In genomic region chr1:23558872-23559135, GRCh38 we compare ENCODE assay signal across 8 cellular contexts. TPM values are rescaled to one million over a fixed set of nuclear protein-coding genes. Genes with fewer than 3 reads are reported as not detected.
A peak's percentile ranks its signal among the peaks of the same experiment; 100 is the strongest.
DNase-seq lines count a peak whose midpoint lies in the region; ATAC-seq, FAIRE-seq and TF ChIP-seq lines count a peak whose summit lies in the region.

No MANE protein-coding gene starts in this region.

- no peaks in the 10 kb centered on the region for H3K9me3 ChIP-seq in kidney (ENCODE audit: control insufficient read depth in 1 of 2, low read length in 2 of 2)
- no peaks in the 10 kb centered on the region for H3K9me3 ChIP-seq in testis

- peak overlapping the region; percentile 61 to 91 for H3K9ac ChIP-seq in kidney (ENCODE audit: low read length in 2 of 2)

- H3K4me1 ChIP-seq in kidney (ENCODE audit: control insufficient read depth in 1 of 2, insufficient read depth in 1 of 2, low read depth in 1 of 2, low read length in 2 of 2) (peaks cover 17 to 33% of the 10 kb centered on the region in 2 donors), testis (peaks cover 43% of the 10 kb centered on the region)

- TF ChIP-seq CTCF in kidney (IDR thresholded peaks at IDR 0.05; ENCODE audit: borderline replicate concordance, extremely low read depth, insufficient read depth): no peak
- no peak for TF ChIP-seq CTCF in testis (IDR thresholded peaks at IDR 0.05)

- peaks cover 81% of the 10 kb centered on the region for H3K4me1 Mint-ChIP-seq in activated CD4-positive, alpha-beta T cell treated with anti-CD3 and anti-CD28 coated beads, Interleukin-2, amount 10 ng/mL, durations not matched to agents 7 days and 5 days

- H3K36me3 ChIP-seq in kidney (ENCODE audit: control insufficient read depth in 1 of 2, insufficient read depth in 2 of 2, low read length in 2 of 2): peaks cover 0 to 8% of the 10 kb centered on the region in 2 donors
- no peaks in the 10 kb centered on the region for H3K36me3 ChIP-seq in testis (ENCODE audit: low read depth, missing control alignments)

- CTCF ChIA-PET in activated CD4-positive, alpha-beta T cell treated with anti-CD3 and anti-CD28 coated beads, Interleukin-2, amount 10 ng/mL, durations not matched to agents 7 days and 5 days (lab: Charles Lee): interaction anchor here (1.5 to 3.9 kb wide), 7 partner anchors 14 to 79 kb away, joined by 4 to 21 read pairs (median 5); no protein-coding TSS in a partner anchor

- peak overlapping the region; percentile 86 to 95 for H3K27ac ChIP-seq in kidney (ENCODE audit: low read depth in 2 of 2, low read length in 2 of 2)
- peak overlapping the region; percentile 64 to 88 for H3K27ac ChIP-seq in testis

- 20 to 25% methylated on average over 14 of the region's 14 CpGs for WGBS in testis, 2 donors

- H3K4me3 ChIP-seq in kidney (ENCODE audit: low read length in 2 of 2) (peak overlapping the region; percentile 82), testis (peak overlapping the region; percentile 55 to 65)

- H3K27me3 Mint-ChIP-seq in activated CD4-positive, alpha-beta T cell treated with anti-CD3 and anti-CD28 coated beads, Interleukin-2, amount 10 ng/mL, durations not matched to agents 7 days and 5 days: peaks cover 29% of the 10 kb centered on the region

- no peaks in the 10 kb centered on the region for H3K27me3 ChIP-seq in testis

- POLR2A ChIA-PET in activated CD4-positive, alpha-beta T cell treated with anti-CD3 and anti-CD28 coated beads, Interleukin-2, amount 10 ng/mL, durations not matched to agents 7 days and 5 days (lab: Charles Lee): interaction anchor here (0.6 to 3.2 kb wide), 4 partner anchors 18 to 76 kb away, joined by 3 to 16 read pairs (median 4); no protein-coding TSS in a partner anchor

- peak; percentile 19 for DNase-seq in activated CD4-positive, alpha-beta T cell treated with anti-CD3 and anti-CD28 coated beads, Interleukin-2, amount 10 ng/mL, durations not matched to agents 7 days and 5 days
- no peak for DNase-seq in activated CD4-positive, alpha-beta T cell treated with anti-CD3 and anti-CD28 coated beads for 4 hours
- DNase-seq in activated naive CD4-positive, alpha-beta T cell treated with anti-CD3 and anti-CD28 coated beads, Interleukin-2, amount 50 U/mL, for 72 hours (ENCODE audit: low spot score in 2 of 2): peak in 1 of 2 donors; percentile 27
- no peak for DNase-seq in kidney
- DNase-seq in testis: no peak
- DNase-seq in GM12891 (ENCODE audit: insufficient read length, low spot score): no peak
- no peak for DNase-seq in NCI-H526 treated with DMSO at 0.1 percent for 48 hours (lab: John Stamatoyannopoulos, UW)

- H3K4me3 Mint-ChIP-seq in activated CD4-positive, alpha-beta T cell treated with anti-CD3 and anti-CD28 coated beads, Interleukin-2, amount 10 ng/mL, durations not matched to agents 7 days and 5 days: peak overlapping the region; percentile 84

- TF ChIP-seq POLR2A in testis (IDR thresholded peaks at IDR 0.05) (no peak), GM12891 (IDR thresholded peaks at IDR 0.05; ENCODE audit: low read depth, low read length) (no peak)

- H3K9me3 Mint-ChIP-seq in activated CD4-positive, alpha-beta T cell treated with anti-CD3 and anti-CD28 coated beads, Interleukin-2, amount 10 ng/mL, durations not matched to agents 7 days and 5 days: no peaks in the 10 kb centered on the region
- H3K9me3 Mint-ChIP-seq in activated naive CD4-positive, alpha-beta T cell treated with anti-CD3 and anti-CD28 coated beads, Interleukin-2, amount 50 U/mL, for 72 hours: no peaks in the 10 kb centered on the region

- H3K27ac Mint-ChIP-seq in activated CD4-positive, alpha-beta T cell treated with anti-CD3 and anti-CD28 coated beads, Interleukin-2, amount 10 ng/mL, durations not matched to agents 7 days and 5 days: peak overlapping the region; percentile 93
- peak overlapping the region; percentile 80 to 92 for H3K27ac Mint-ChIP-seq in activated naive CD4-positive, alpha-beta T cell treated with anti-CD3 and anti-CD28 coated beads, Interleukin-2, amount 50 U/mL, for 72 hours

- FAIRE-seq in kidney (lab: Jason Lieb, UNC): no peak
- no peak for FAIRE-seq in GM12891 (lab: Jason Lieb, UNC)

- no peak for ATAC-seq in activated naive CD4-positive, alpha-beta T cell treated with anti-CD3 and anti-CD28 coated beads, Interleukin-2, amount 50 U/mL, for 72 hours
- ATAC-seq in HG02623 (IDR thresholded peaks at IDR 0.05; ENCODE audit: unreplicated experiment): no peak

- intact Hi-C loops in kidney (cut with DNase I): no loop called here
- intact Hi-C loops in testis (cut with DNase I; ENCODE audit: low total_unique reads): no loop called here

- peaks cover 28% of the 10 kb centered on the region for H3K36me3 Mint-ChIP-seq in activated CD4-positive, alpha-beta T cell treated with anti-CD3 and anti-CD28 coated beads, Interleukin-2, amount 10 ng/mL, durations not matched to agents 7 days and 5 days (ENCODE audit: low read depth)
- peaks cover 11 to 47% of the 10 kb centered on the region in 2 donors for H3K36me3 Mint-ChIP-seq in activated naive CD4-positive, alpha-beta T cell treated with anti-CD3 and anti-CD28 coated beads, Interleukin-2, amount 50 U/mL, for 72 hours

TF ChIP-seq in GM12891, 5 proteins besides CTCF, POLR2A, EP300 and RAD21:
- TF ChIP-seq POLR2AphosphoS5 (IDR thresholded peaks at IDR 0.05; ENCODE audit: low read depth, low read length) (no peak), PAX5 (IDR thresholded peaks at IDR 0.05; ENCODE audit: insufficient read depth, low read length, severe bottlenecking) (no peak), SPI1 (IDR thresholded peaks at IDR 0.05; ENCODE audit: low read depth, low read length) (no peak), TAF1 (IDR thresholded peaks at IDR 0.05; ENCODE audit: low read depth, low read length) (no peak), POU2F2 (IDR thresholded peaks at IDR 0.05; ENCODE audit: low read depth, low read length) (no peak)
TF ChIP-seq in GM12891: peak in this region for 0.

RNA-seq across cellular contexts. Expression of gene ID3, which starts 0.5 kb away (rescaled TPM):
- total RNA-seq in activated CD4-positive, alpha-beta T cell treated with anti-CD3 and anti-CD28 coated beads, Interleukin-2, amount 10 ng/mL, durations not matched to agents 7 days and 5 days: 10 to 100 TPM; 62.7 to 65.2 TPM
- 100 to 1,000 TPM in 1 of 2 donors, 10 to 100 TPM in 1; 31.5 to 290 TPM for total RNA-seq in activated naive CD4-positive, alpha-beta T cell treated with anti-CD3 and anti-CD28 coated beads, Interleukin-2, amount 50 U/mL, for 72 hours
- total RNA-seq in kidney: 97.8 TPM
- polyA plus RNA-seq in kidney (ENCODE audit: insufficient read depth, low read depth, low replicate concordance): 157 TPM
- total RNA-seq in testis: 10 to 100 TPM; 27.2 to 34.5 TPM
- 24.5 TPM for polyA plus RNA-seq in testis (ENCODE audit: insufficient read depth, low read depth, low replicate concordance)
- polyA plus RNA-seq in GM12891 (2012; ENCODE audit: low read depth, missing spikeins): 67.3 TPM

RNA-seq across cellular contexts. Expression of gene E2F2, which starts 27.8 kb away (rescaled TPM):
- 100 to 1,000 TPM; 107 to 112 TPM for total RNA-seq in activated CD4-positive, alpha-beta T cell treated with anti-CD3 and anti-CD28 coated beads, Interleukin-2, amount 10 ng/mL, durations not matched to agents 7 days and 5 days
- total RNA-seq in activated naive CD4-positive, alpha-beta T cell treated with anti-CD3 and anti-CD28 coated beads, Interleukin-2, amount 50 U/mL, for 72 hours: 10 to 100 TPM; 19.3 to 23.2 TPM
- total RNA-seq in kidney: 0.50 TPM
- not detected for polyA plus RNA-seq in kidney (ENCODE audit: insufficient read depth, low read depth, low replicate concordance)
- 1 to 10 TPM; 4.2 to 6.6 TPM for total RNA-seq in testis
- polyA plus RNA-seq in testis (ENCODE audit: insufficient read depth, low read depth, low replicate concordance): 4.8 TPM
- polyA plus RNA-seq in GM12891 (2012; ENCODE audit: low read depth, missing spikeins): 2.5 TPM

Comparison
In these comparisons a context has a peak if more than half of its experiments do, and no peak if none do; other contexts are left out.
1. RNA of gene E2F2, which starts 27.8 kb away (total RNA-seq): 107 to 112 TPM in activated CD4-positive, alpha-beta T cell treated with anti-CD3 and anti-CD28 coated beads, Interleukin-2, amount 10 ng/mL, durations not matched to agents 7 days and 5 days; 19.3 to 23.2 TPM in activated naive CD4-positive, alpha-beta T cell treated with anti-CD3 and anti-CD28 coated beads, Interleukin-2, amount 50 U/mL, for 72 hours, 4.2 to 6.6 TPM in testis and 0.50 TPM in kidney (single experiment); every median in the first group is over 4 times any median in the second.